8 cellular contexts compared by ENCODE assay signal in genomic region chr1:54199151-54199764, GRCh38. TPM values are rescaled to one million over a fixed set of nuclear protein-coding genes. Genes with fewer than 3 reads are reported as not detected.
DNase-seq lines count a peak whose midpoint lies in the region; ATAC-seq and TF ChIP-seq lines count a peak whose summit lies in the region.

No MANE protein-coding gene starts in this region.

- peak overlapping the region; percentile 97 for H3K4me3 ChIP-seq in MM.1S (ENCODE audit: low read length)
- H3K4me3 ChIP-seq in right lobe of liver = peak overlapping the region; percentile 86 to 99 (median 97)
- peak overlapping the region; percentile 51 to 97 (median 90) for H3K4me3 ChIP-seq in transverse colon

- peak overlapping the region; percentile 97 for H3K9ac ChIP-seq in MM.1S (ENCODE audit: low read length)

- H3K79me2 ChIP-seq in MM.1S (ENCODE audit: low read length) = peaks cover 54% of the 10 kb centered on the region

- H3K4me3 Mint-ChIP-seq in T-helper 1 cell treated with Interleukin-12 subunit alpha and Interleukin-12 subunit beta and Interleukin-4 antibody, amounts not matched to agents 30 μg/mL and 1 μg/mL, for 36 hours = peak overlapping the region; percentile 91
- peak overlapping the region; percentile 88 to 96 (median 90) for H3K4me3 Mint-ChIP-seq in brain

- TF ChIP-seq POLR2A in right lobe of liver (IDR thresholded peaks at IDR 0.05) (no peak), transverse colon (IDR thresholded peaks at IDR 0.05) (no peak)

- H3K27me3 Mint-ChIP-seq in T-helper 1 cell treated with Interleukin-12 subunit alpha and Interleukin-12 subunit beta and Interleukin-4 antibody, amounts not matched to agents 30 μg/mL and 1 μg/mL, for 36 hours (ENCODE audit: low read depth) = no peaks in the 10 kb centered on the region
- no peaks in the 10 kb centered on the region for H3K27me3 Mint-ChIP-seq in brain

- peak overlapping the region; percentile 4; the same call in 1 of the 2 replicates for H3K27ac ChIP-seq in MM.1S (ENCODE audit: low read length)
- H3K27ac ChIP-seq in right lobe of liver = peak overlapping the region in 2 of 3 donors; percentile 67 to 85
- H3K27ac ChIP-seq in transverse colon = peak overlapping the region; percentile 80 to 87 (median 82)

- H3K36me3 ChIP-seq in MM.1S (replicated peaks; ENCODE audit: insufficient read depth, low read length) (no peaks in the 10 kb centered on the region), right lobe of liver (peaks cover 0 to 12% (median under 1%) of the 10 kb centered on the region in 4 donors), transverse colon (no peaks in the 10 kb centered on the region)

- H3K4me2 ChIP-seq in MM.1S (ENCODE audit: low read depth, low read length) = peak overlapping the region; percentile 84

- H3K27me3 ChIP-seq in MM.1S (replicated peaks; ENCODE audit: insufficient read depth, low read length) (no peaks in the 10 kb centered on the region), right lobe of liver (no peaks in the 10 kb centered on the region), transverse colon (no peaks in the 10 kb centered on the region)

- in situ Hi-C loops in transverse colon (cut with MboI; ENCODE audit: low pct_ligation_motif_present in 1 of 4, low pct_unique_long_range_greater_than_20kb in 1 of 4, low sequenced_read_pairs in 3 of 4) = loop anchor here in 1 of 4 donors (25.0 kb wide), 1 partner anchor 188 kb away; no protein-coding TSS in a partner anchor

- H3K9me3 ChIP-seq in MM.1S (replicated peaks; ENCODE audit: insufficient read depth, low read length) = no peaks in the 10 kb centered on the region
- H3K9me3 ChIP-seq in right lobe of liver = no peaks in the 10 kb centered on the region
- H3K9me3 ChIP-seq in transverse colon = no peaks in the 10 kb centered on the region

- no peaks in the 10 kb centered on the region for H3K9me3 Mint-ChIP-seq in T-helper 1 cell treated with Interleukin-12 subunit alpha and Interleukin-12 subunit beta and Interleukin-4 antibody, amounts not matched to agents 30 μg/mL and 1 μg/mL, for 36 hours
- no peaks in the 10 kb centered on the region for H3K9me3 Mint-ChIP-seq in brain

- DNase-seq in T-helper 1 cell = no peak
- DNase-seq in MM.1S = no peak
- no peak for DNase-seq in right lobe of liver
- DNase-seq in transverse colon = no peak
- DNase-seq in occipital lobe (lab: John Stamatoyannopoulos, UW) = no peak

- TF ChIP-seq EP300 in transverse colon (IDR thresholded peaks at IDR 0.05; ENCODE audit: low read depth) = no peak

- TF ChIP-seq CTCF in MM.1S (IDR thresholded peaks at IDR 0.05; ENCODE audit: low read length) (no peak), brain (conservative IDR thresholded peaks at IDR 0.05) (no peak), right lobe of liver (IDR thresholded peaks at IDR 0.05) (no peak), transverse colon (IDR thresholded peaks at IDR 0.05) (no peak)

- no peaks in the 10 kb centered on the region for H4K20me1 ChIP-seq in MM.1S (ENCODE audit: insufficient read depth, low read length)

- peaks cover 17% of the 10 kb centered on the region for H3K36me3 Mint-ChIP-seq in T-helper 1 cell treated with Interleukin-12 subunit alpha and Interleukin-12 subunit beta and Interleukin-4 antibody, amounts not matched to agents 30 μg/mL and 1 μg/mL, for 36 hours (ENCODE audit: low read depth)
- H3K36me3 Mint-ChIP-seq in brain = peaks cover 3% of the 10 kb centered on the region

- WGBS in right lobe of liver (ENCODE audit: insufficient coverage, low coverage, low lambda C conversion rate, missing lambda C conversion rate) = 9% methylated on average over 17 of the region's 17 CpGs
- WGBS in transverse colon (ENCODE audit: low coverage in 1 of 2), 2 donors = 11 to 23% methylated on average over 9 to 17 of the region's 17 CpGs

- peaks cover 15% of the 10 kb centered on the region for H3K4me1 ChIP-seq in MM.1S (ENCODE audit: low read length)
- peaks cover 0 to 21% (median 8%) of the 10 kb centered on the region in 4 donors for H3K4me1 ChIP-seq in right lobe of liver
- H3K4me1 ChIP-seq in transverse colon = peaks cover 10 to 28% (median 23%) of the 10 kb centered on the region in 4 donors

- ATAC-seq in right lobe of liver (peak; percentile 31 to 38 (median 34)), GM21367 (IDR thresholded peaks at IDR 0.05; ENCODE audit: unreplicated experiment) (no peak)

- peak overlapping the region; percentile 57 for H2AFZ ChIP-seq in MM.1S (ENCODE audit: low read length)

- peaks cover 31% of the 10 kb centered on the region for H3K4me1 Mint-ChIP-seq in T-helper 1 cell treated with Interleukin-12 subunit alpha and Interleukin-12 subunit beta and Interleukin-4 antibody, amounts not matched to agents 30 μg/mL and 1 μg/mL, for 36 hours (ENCODE audit: low read depth)
- H3K4me1 Mint-ChIP-seq in brain = peaks cover 43% of the 10 kb centered on the region

- H3F3A ChIP-seq in MM.1S (ENCODE audit: insufficient read depth, low read length) = no peaks in the 10 kb centered on the region

- no peaks in the 10 kb centered on the region for H3K9me2 ChIP-seq in MM.1S (replicated peaks; ENCODE audit: insufficient read depth, low read length)

- intact Hi-C loops in right lobe of liver (cut with DNase I) (no loop called here), transverse colon (cut with DNase I; ENCODE audit: low total_unique reads) (no loop called here)

- H3K27ac Mint-ChIP-seq in T-helper 1 cell treated with Interleukin-12 subunit alpha and Interleukin-12 subunit beta and Interleukin-4 antibody, amounts not matched to agents 30 μg/mL and 1 μg/mL, for 36 hours = peak overlapping the region; percentile 86
- peak overlapping the region; percentile 76 to 95 (median 92) for H3K27ac Mint-ChIP-seq in brain

RNA-seq across cellular contexts. Expression of gene CYB5RL, which starts 0.6 kb away (rescaled TPM):
- polyA plus RNA-seq in brain (ENCODE audit: insufficient read depth, low read depth, low replicate concordance) = 6.1 TPM
- 1 to 10 TPM; 2.5 to 4.6 (median 3.0) TPM for total RNA-seq in right lobe of liver
- total RNA-seq in transverse colon = 1 to 10 TPM; 1.9 to 5.1 (median 3.6) TPM
- 4.4 TPM for total RNA-seq in occipital lobe

RNA-seq across cellular contexts. Expression of gene MRPL37, which starts 0.7 kb away (rescaled TPM):
- 130 TPM for polyA plus RNA-seq in brain (ENCODE audit: insufficient read depth, low read depth, low replicate concordance)
- 100 to 1,000 TPM in 1 of 6 experiments, 10 to 100 TPM in 5; 56.2 to 108 (median 73.4) TPM for total RNA-seq in right lobe of liver
- 100 to 1,000 TPM in 1 of 4 donors, 10 to 100 TPM in 2, 1 to 10 TPM in 1; 9.7 to 122 (median 57.8) TPM for total RNA-seq in transverse colon
- total RNA-seq in occipital lobe = 29.2 TPM

RNA-seq across cellular contexts. Expression of gene CDCP2, which starts 46.5 kb away (rescaled TPM):
- not detected for polyA plus RNA-seq in brain (ENCODE audit: insufficient read depth, low read depth, low replicate concordance)
- total RNA-seq in right lobe of liver = not detected
- under 1 TPM in 1 of 4 donors, not detected in 3; 0.48 TPM for total RNA-seq in transverse colon
- not detected for total RNA-seq in occipital lobe

Comparison
In these comparisons a context has a peak if more than half of its experiments do, and no peak if none do; other contexts are left out.
1. H3K27ac ChIP-seq: peak in every context shown above with its lines; median percentile 82 in transverse colon; 76 in right lobe of liver; 4 in MM.1S.